Comparison of ENCODE assay signal across 10 cellular contexts in the genomic region with DNA sequence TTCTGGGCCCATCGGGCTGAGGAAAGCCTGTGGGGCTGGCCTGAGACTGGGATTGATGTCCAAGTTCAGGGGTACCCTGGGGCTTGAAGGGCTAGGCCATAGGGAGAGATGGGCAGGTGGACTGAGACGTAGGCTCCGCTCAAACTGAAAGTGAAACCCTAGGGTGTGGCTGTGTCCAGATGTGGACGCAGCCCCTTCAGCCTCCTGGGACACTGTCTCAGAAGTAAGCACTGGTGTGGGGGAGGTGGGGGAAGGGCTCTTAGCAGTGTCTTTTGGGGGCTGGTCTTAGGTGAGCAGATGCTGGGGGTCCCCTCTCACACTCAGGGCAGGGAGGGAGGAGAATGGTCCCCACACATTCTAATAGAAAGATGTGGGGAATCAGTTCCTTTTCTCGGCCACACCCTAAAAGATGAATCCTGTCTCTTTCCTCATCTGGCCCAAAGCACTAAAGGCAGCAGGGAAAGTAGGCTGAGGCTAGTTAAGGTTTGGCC. TPM values are rescaled to one million over a fixed set of nuclear protein-coding genes. Genes with fewer than 3 reads are reported as not detected.
DNase-seq lines count a peak whose midpoint lies in the region; ATAC-seq and TF ChIP-seq lines count a peak whose summit lies in the region.
"Had no signal": no experiment of that assay in that cellular context is flagged by ENCODE, and none has a peak within 500 bp of the region (broad histone marks: within the 10 kb centered on the region; RNA-seq: fewer than 3 reads in every experiment).

No MANE protein-coding gene starts in this region.

- H3K4me1 ChIP-seq in right cardiac atrium (ENCODE audit: control insufficient read depth, insufficient read depth, low read length) (peaks cover 7% of the 10 kb centered on the region), urinary bladder (ENCODE audit: insufficient read depth) (no peaks in the 10 kb centered on the region)

- H3K4me3 ChIP-seq in right cardiac atrium (ENCODE audit: low read length) (no peak overlapping the region), urinary bladder (ENCODE audit: low read depth, low read length) (peak overlapping the region; percentile 10)

- no peaks in the 10 kb centered on the region for H3K9me3 Mint-ChIP-seq in T-cell

- peak overlapping the region; percentile 65 for H3K27ac ChIP-seq in right cardiac atrium (ENCODE audit: low read length)
- peak overlapping the region; percentile 76 for H3K27ac ChIP-seq in urinary bladder (ENCODE audit: low read depth)

- peak overlapping the region; percentile 95 to 100 (median 99) for H3K4me3 Mint-ChIP-seq in T-cell

- intact Hi-C loops in Right ventricle myocardium inferior (cut with DNase I) (no loop called here), cardiac septum (cut with DNase I) (no loop called here), right cardiac atrium (cut with DNase I) (loop anchor here in 1 of 4 donors (10.0 kb wide), 1 partner anchor 48 kb away; no protein-coding TSS in a partner anchor)

- H3K27ac Mint-ChIP-seq in T-cell, result peak overlapping the region; percentile 99

- no peaks in the 10 kb centered on the region for H3K27me3 Mint-ChIP-seq in T-cell

- peak; percentile 72 for DNase-seq in Right ventricle myocardium inferior (ENCODE audit: missing footprints)
- DNase-seq in cardiac septum (ENCODE audit: low spot score), result no peak
- DNase-seq in T-cell, result peak in 2 of 34 experiments; percentile 28 to 34
- DNase-seq in right cardiac atrium, result peak in 2 of 3 donors; percentile 58 to 68
- DNase-seq in stimulated activated CD4-positive, alpha-beta T cell treated with anti-CD3 and anti-CD28 coated beads, Interleukin-1b, Interleukin-23, amount 100 ng/mL, for 48 hours, result no peak
- no peak for DNase-seq in NCI-H748 treated with DMSO at 0.1 percent for 48 hours (lab: John Stamatoyannopoulos, UW)
- DNase-seq: DMS153, NCI-H345 had no signal

- POLR2A ChIA-PET in T-cell (lab: Charles Lee), result interaction anchor here (0.7 to 1.0 kb wide), 2 partner anchors 13 to 88 kb away, joined by 3 read pairs; no protein-coding TSS in a partner anchor

- CTCF ChIA-PET in T-cell (lab: Charles Lee), result interaction anchor here in 1 of 2 donors (0.6 to 2.5 kb wide), 5 partner anchors 8 to 820 kb away, joined by 3 to 10 read pairs (median 4); partner anchors contain the start of gene ACBD4

- ATAC-seq in Right ventricle myocardium inferior (no peak), T-cell (replicated peaks in 1 of 4) (no peak), right cardiac atrium (no peak), SK-N-SH treated with all-trans-retinoic acid at 6 μM for 48 hours (no peak)

- no peaks in the 10 kb centered on the region for H3K36me3 Mint-ChIP-seq in T-cell

- WGBS in right cardiac atrium, result 49% methylated on average over 5 of the region's 5 CpGs
- WGBS in urinary bladder, result 57% methylated on average over 5 of the region's 5 CpGs

- H3K4me1 Mint-ChIP-seq in T-cell, result peaks cover 73 to 85% (median 81%) of the 10 kb centered on the region in 3 donors

- no peaks in the 10 kb centered on the region for H3K36me3 ChIP-seq in urinary bladder (ENCODE audit: insufficient read depth)

- no peaks in the 10 kb centered on the region for H3K27me3 ChIP-seq in right cardiac atrium (ENCODE audit: control insufficient read depth, insufficient read depth)

- no peaks in the 10 kb centered on the region for H3K9me3 ChIP-seq in right cardiac atrium (ENCODE audit: control insufficient read depth, low read length)

TF ChIP-seq in SK-N-SH treated with all-trans-retinoic acid at 6 μM for 48 hours, 23 proteins besides CTCF, POLR2A, EP300 and RAD21:
- TF ChIP-seq, protein P1, sequence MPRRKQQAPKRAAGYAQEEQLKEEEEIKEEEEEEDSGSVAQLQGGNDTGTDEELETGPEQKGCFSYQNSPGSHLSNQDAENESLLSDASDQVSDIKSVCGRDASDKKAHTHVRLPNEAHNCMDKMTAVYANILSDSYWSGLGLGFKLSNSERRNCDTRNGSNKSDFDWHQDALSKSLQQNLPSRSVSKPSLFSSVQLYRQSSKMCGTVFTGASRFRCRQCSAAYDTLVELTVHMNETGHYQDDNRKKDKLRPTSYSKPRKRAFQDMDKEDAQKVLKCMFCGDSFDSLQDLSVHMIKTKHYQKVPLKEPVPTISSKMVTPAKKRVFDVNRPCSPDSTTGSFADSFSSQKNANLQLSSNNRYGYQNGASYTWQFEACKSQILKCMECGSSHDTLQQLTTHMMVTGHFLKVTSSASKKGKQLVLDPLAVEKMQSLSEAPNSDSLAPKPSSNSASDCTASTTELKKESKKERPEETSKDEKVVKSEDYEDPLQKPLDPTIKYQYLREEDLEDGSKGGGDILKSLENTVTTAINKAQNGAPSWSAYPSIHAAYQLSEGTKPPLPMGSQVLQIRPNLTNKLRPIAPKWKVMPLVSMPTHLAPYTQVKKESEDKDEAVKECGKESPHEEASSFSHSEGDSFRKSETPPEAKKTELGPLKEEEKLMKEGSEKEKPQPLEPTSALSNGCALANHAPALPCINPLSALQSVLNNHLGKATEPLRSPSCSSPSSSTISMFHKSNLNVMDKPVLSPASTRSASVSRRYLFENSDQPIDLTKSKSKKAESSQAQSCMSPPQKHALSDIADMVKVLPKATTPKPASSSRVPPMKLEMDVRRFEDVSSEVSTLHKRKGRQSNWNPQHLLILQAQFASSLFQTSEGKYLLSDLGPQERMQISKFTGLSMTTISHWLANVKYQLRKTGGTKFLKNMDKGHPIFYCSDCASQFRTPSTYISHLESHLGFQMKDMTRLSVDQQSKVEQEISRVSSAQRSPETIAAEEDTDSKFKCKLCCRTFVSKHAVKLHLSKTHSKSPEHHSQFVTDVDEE (CRISPR knock-in tag; IDR thresholded peaks at IDR 0.05), result no peak
- TF ChIP-seq ESRRG (CRISPR knock-in tag; IDR thresholded peaks at IDR 0.05), result no peak
- TF ChIP-seq PATZ1 (CRISPR knock-in tag; IDR thresholded peaks at IDR 0.05; ENCODE audit: borderline replicate concordance), result no peak
- TF ChIP-seq PPARA (CRISPR knock-in tag; IDR thresholded peaks at IDR 0.05; ENCODE audit: borderline replicate concordance), result no peak
- TF ChIP-seq ISL1 (CRISPR knock-in tag; IDR thresholded peaks at IDR 0.05), result no peak
- no peak for TF ChIP-seq TCF4 (CRISPR knock-in tag; IDR thresholded peaks at IDR 0.05; ENCODE audit: borderline replicate concordance)
- no peak for TF ChIP-seq POU6F1 (CRISPR knock-in tag; IDR thresholded peaks at IDR 0.05; ENCODE audit: borderline replicate concordance, low read depth)
- no peak for TF ChIP-seq ZNF565 (CRISPR knock-in tag; conservative IDR thresholded peaks at IDR 0.05; ENCODE audit: low read depth)
- TF ChIP-seq ZNF8 (CRISPR knock-in tag; IDR thresholded peaks at IDR 0.05), result no peak

RNA-seq across cellular contexts. Expression of gene FMNL1, which starts 5.5 kb away (rescaled TPM):
- total RNA-seq in Right ventricle myocardium inferior (13.7 TPM), cardiac septum (12.2 TPM), T-cell (100 to 1,000 TPM; 362 to 473 (median 457) TPM), right cardiac atrium (10 to 100 TPM; 12.3 to 17.0 (median 14.1) TPM), urinary bladder (3.1 TPM)
- polyA plus RNA-seq in right cardiac atrium (10.5 TPM), urinary bladder (10.8 TPM)

RNA-seq across cellular contexts. Expression of gene SPATA32, which starts 34.7 kb away (rescaled TPM):
- not detected for total RNA-seq in Right ventricle myocardium inferior
- not detected for total RNA-seq in cardiac septum
- under 1 TPM in 4 of 5 donors, not detected in 1; 0.37 to 0.55 (median 0.42) TPM for total RNA-seq in T-cell
- total RNA-seq in right cardiac atrium, result not detected
- not detected for polyA plus RNA-seq in right cardiac atrium
- not detected for total RNA-seq in urinary bladder
- not detected for polyA plus RNA-seq in urinary bladder

Comparison
In these comparisons a context has a peak if more than half of its experiments do, and no peak if none do; other contexts are left out.
1. DNase-seq: peak in Right ventricle myocardium inferior (single experiment) and right cardiac atrium (2 of 3); none in cardiac septum (single experiment), stimulated activated CD4-positive, alpha-beta T cell treated with anti-CD3 and anti-CD28 coated beads, Interleukin-1b, Interleukin-23, amount 100 ng/mL, for 48 hours (single experiment) and NCI-H748 treated with DMSO at 0.1 percent for 48 hours (single experiment).
2. RNA of gene FMNL1, which starts 5.5 kb away (total RNA-seq): 362 to 473 TPM in T-cell; 12.3 to 17.0 TPM in right cardiac atrium, 13.7 TPM in Right ventricle myocardium inferior (single experiment), 12.2 TPM in cardiac septum (single experiment) and 3.1 TPM in urinary bladder (single experiment); every median in the first group is over 10 times any median in the second.